Comparison of ENCODE assay signal across 8 cellular contexts in the genomic region with DNA sequence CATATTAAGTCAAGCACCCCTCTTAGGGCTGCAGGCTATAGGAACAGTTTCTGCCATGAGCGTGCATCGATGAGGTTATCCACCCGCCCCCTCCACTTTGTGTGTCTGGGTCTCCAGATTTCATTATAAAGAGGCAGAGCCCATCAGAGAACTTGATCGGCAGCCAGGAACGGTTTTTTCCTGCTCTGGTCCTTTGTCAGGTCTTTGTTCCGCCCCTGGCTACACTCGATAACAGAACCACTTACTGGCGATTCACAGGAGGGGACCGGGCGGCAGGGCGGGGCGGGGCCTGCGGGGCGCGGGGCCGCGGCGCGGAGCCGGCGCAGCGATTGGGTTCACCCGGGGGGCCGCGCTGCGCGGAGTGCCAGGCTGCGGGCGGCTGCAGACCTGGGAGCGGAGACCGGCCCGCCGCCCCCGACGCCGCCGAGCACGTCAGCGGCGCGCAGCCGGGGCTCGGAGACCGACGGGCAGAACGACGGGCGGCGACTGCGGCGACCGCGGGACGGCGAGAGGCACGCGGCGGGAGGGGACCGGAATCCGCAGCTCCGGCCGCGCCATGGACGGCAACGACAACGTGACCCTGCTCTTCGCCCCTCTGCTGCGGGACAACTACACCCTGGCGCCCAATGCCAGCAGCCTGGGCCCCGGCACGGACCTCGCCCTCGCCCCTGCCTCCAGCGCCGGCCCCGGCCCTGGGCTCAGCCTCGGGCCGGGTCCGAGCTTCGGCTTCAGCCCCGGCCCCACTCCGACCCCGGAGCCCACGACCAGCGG. TPM values are rescaled to one million over a fixed set of nuclear protein-coding genes. Genes with fewer than 3 reads are reported as not detected.
DNase-seq lines count a peak whose midpoint lies in the region; ATAC-seq and TF ChIP-seq lines count a peak whose summit lies in the region.

A gene with protein sequence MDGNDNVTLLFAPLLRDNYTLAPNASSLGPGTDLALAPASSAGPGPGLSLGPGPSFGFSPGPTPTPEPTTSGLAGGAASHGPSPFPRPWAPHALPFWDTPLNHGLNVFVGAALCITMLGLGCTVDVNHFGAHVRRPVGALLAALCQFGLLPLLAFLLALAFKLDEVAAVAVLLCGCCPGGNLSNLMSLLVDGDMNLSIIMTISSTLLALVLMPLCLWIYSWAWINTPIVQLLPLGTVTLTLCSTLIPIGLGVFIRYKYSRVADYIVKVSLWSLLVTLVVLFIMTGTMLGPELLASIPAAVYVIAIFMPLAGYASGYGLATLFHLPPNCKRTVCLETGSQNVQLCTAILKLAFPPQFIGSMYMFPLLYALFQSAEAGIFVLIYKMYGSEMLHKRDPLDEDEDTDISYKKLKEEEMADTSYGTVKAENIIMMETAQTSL (plus strand): TSS at position 338 of the 771 bp plus-strand sequence. CDS start 219 bp downstream, at position 557.

- H3K36me3 ChIP-seq in upper lobe of right lung (no peaks in the 10 kb centered on the region), SJCRH30 (no peaks in the 10 kb centered on the region)

- H3K27me3 Mint-ChIP-seq in activated T-helper 2 cell treated with anti-CD3 and anti-CD28 coated beads, Interferon-gamma antibody, Interleukin-2, Interleukin-4, amounts not matched to agents 10 μg/mL and 5 μg/mL and 100 μg/mL, durations not matched to agents 14 hours and 24 hours and 36 hours (ENCODE audit: low read depth) = peaks cover 65% of the 10 kb centered on the region

- peak within 1 kb of the TSS; percentile 38 for H3K4me3 Mint-ChIP-seq in activated T-helper 2 cell treated with anti-CD3 and anti-CD28 coated beads, Interferon-gamma antibody, Interleukin-2, Interleukin-4, amounts not matched to agents 10 μg/mL and 5 μg/mL and 100 μg/mL, durations not matched to agents 14 hours and 24 hours and 36 hours (ENCODE audit: low read depth)

- H3K36me3 Mint-ChIP-seq in activated T-helper 2 cell treated with anti-CD3 and anti-CD28 coated beads, Interferon-gamma antibody, Interleukin-2, Interleukin-4, amounts not matched to agents 10 μg/mL and 5 μg/mL and 100 μg/mL, durations not matched to agents 14 hours and 24 hours and 36 hours (ENCODE audit: low read depth) = no peaks in the 10 kb centered on the region

- H3K9me3 ChIP-seq in upper lobe of right lung (no peaks in the 10 kb centered on the region), SJCRH30 (replicated peaks) (no peaks in the 10 kb centered on the region)

- peak; percentile 53 for DNase-seq in GM10248 (ENCODE audit: extremely low spot score)
- peak; percentile 70 for DNase-seq in NCI-H1105 treated with DMSO at 0.1 percent for 48 hours (lab: John Stamatoyannopoulos, UW)
- DNase-seq in activated T-helper 2 cell treated with anti-CD3 and anti-CD28 coated beads, Interferon-gamma antibody, Interleukin-2, Interleukin-4, amounts not matched to agents 10 μg/mL and 5 μg/mL and 100 μg/mL, durations not matched to agents 14 hours and 24 hours and 36 hours (ENCODE audit: low spot score) = no peak
- no peak for DNase-seq in left lobe of liver (ENCODE audit: low spot score)
- peak; percentile 68 for DNase-seq in upper lobe of right lung
- no peak for DNase-seq in SJCRH30
- no peak for DNase-seq in kidney glomerular epithelial cell (lab: John Stamatoyannopoulos, UW)
- DNase-seq in HK-2 (ENCODE audit: unreplicated experiment) = no peak

- H3K27ac Mint-ChIP-seq in activated T-helper 2 cell treated with anti-CD3 and anti-CD28 coated beads, Interferon-gamma antibody, Interleukin-2, Interleukin-4, amounts not matched to agents 10 μg/mL and 5 μg/mL and 100 μg/mL, durations not matched to agents 14 hours and 24 hours and 36 hours = no peak within 1 kb of the TSS

- ATAC-seq in left lobe of liver (peak; percentile 30), upper lobe of right lung (peak; percentile 81)

- intact Hi-C loops in activated T-helper 2 cell treated with anti-CD3 and anti-CD28 coated beads, Interferon-gamma antibody, Interleukin-2, Interleukin-4, amounts not matched to agents 10 μg/mL and 5 μg/mL and 100 μg/mL, durations not matched to agents 14 hours and 24 hours and 36 hours (cut with micrococcal nuclease) = no loop called here
- intact Hi-C loops in upper lobe of right lung (cut with DNase I) = no loop called here

- H3K4me1 ChIP-seq in upper lobe of right lung (peaks cover 4% of the 10 kb centered on the region), SJCRH30 (no peaks in the 10 kb centered on the region)

- CTCF ChIA-PET in GM10248 (lab: Yijun Ruan, JAX) = interaction anchor here (1.3 to 1.8 kb wide), 2 partner anchors 16 to 37 kb away, joined by 3 to 5 read pairs; no protein-coding TSS in a partner anchor

- peaks cover 66% of the 10 kb centered on the region for H3K27me3 ChIP-seq in upper lobe of right lung
- H3K27me3 ChIP-seq in SJCRH30 = no peaks in the 10 kb centered on the region

- POLR2A ChIA-PET in GM10248 (lab: Yijun Ruan, JAX) = no interaction called here

- no peaks in the 10 kb centered on the region for H3K9me3 Mint-ChIP-seq in activated T-helper 2 cell treated with anti-CD3 and anti-CD28 coated beads, Interferon-gamma antibody, Interleukin-2, Interleukin-4, amounts not matched to agents 10 μg/mL and 5 μg/mL and 100 μg/mL, durations not matched to agents 14 hours and 24 hours and 36 hours

- peak within 1 kb of the TSS; percentile 41 for H3K4me3 ChIP-seq in upper lobe of right lung
- no peak within 1 kb of the TSS for H3K4me3 ChIP-seq in SJCRH30

- TF ChIP-seq CTCF in GM10248 (IDR thresholded peaks at IDR 0.05; ENCODE audit: control extremely low read depth, extremely low read depth, low read depth, missing control alignments) (no peak), upper lobe of right lung (IDR thresholded peaks at IDR 0.05) (no peak)

- peaks cover 5% of the 10 kb centered on the region for H3K4me1 Mint-ChIP-seq in activated T-helper 2 cell treated with anti-CD3 and anti-CD28 coated beads, Interferon-gamma antibody, Interleukin-2, Interleukin-4, amounts not matched to agents 10 μg/mL and 5 μg/mL and 100 μg/mL, durations not matched to agents 14 hours and 24 hours and 36 hours (ENCODE audit: low read depth)

- H3K27ac ChIP-seq in upper lobe of right lung = no peak within 1 kb of the TSS
- H3K27ac ChIP-seq in SJCRH30 = no peak within 1 kb of the TSS

RNA-seq across cellular contexts. Expression of the gene that starts here (rescaled TPM):
- not detected in 2 replicates for total RNA-seq in activated T-helper 2 cell treated with anti-CD3 and anti-CD28 coated beads, Interferon-gamma antibody, Interleukin-2, Interleukin-4, amounts not matched to agents 10 μg/mL and 5 μg/mL and 100 μg/mL, durations not matched to agents 14 hours and 24 hours and 36 hours
- total RNA-seq in left lobe of liver (0.15 TPM), upper lobe of right lung (3.1 TPM)
- total RNA-seq in SJCRH30 (2014; rRNA removed; shearing (Covaris generic)) = not detected in 2 replicates

Comparison
In these comparisons a context has a peak if more than half of its experiments do, and no peak if none do; other contexts are left out.
1. Peak in ATAC-seq in left lobe of liver; RNA of the gene not detected or under 1 TPM.
2. DNase-seq: peak in GM10248 (single experiment), NCI-H1105 treated with DMSO at 0.1 percent for 48 hours (single experiment) and upper lobe of right lung (single experiment); none in activated T-helper 2 cell treated with anti-CD3 and anti-CD28 coated beads, Interferon-gamma antibody, Interleukin-2, Interleukin-4, amounts not matched to agents 10 μg/mL and 5 μg/mL and 100 μg/mL, durations not matched to agents 14 hours and 24 hours and 36 hours (single experiment), left lobe of liver (single experiment), SJCRH30 (0 of 2), kidney glomerular epithelial cell (single experiment) and HK-2 (single experiment).